ENCODE assay signal across 1 cellular context in the genomic region with DNA sequence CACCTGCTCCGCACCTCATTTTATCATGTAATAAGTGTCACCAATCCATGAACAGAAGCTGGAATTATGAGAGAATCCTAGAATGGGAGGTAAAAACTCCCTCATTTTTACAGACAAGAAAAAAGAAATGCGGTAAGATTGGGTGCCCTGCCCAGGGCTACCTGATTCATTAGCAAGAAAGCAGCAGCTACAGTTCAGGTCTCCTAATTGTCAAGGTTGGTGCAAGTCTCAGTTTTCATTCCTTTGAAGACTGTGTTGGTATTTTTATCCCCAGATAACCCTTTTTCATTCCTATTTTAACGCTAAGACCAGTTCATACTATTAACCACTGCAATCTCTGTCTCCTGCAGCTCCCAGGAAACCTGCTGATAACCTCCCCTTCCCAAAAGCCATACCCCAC.
TF ChIP-seq lines count a peak whose summit lies in the region.

No MANE protein-coding gene starts in this region.

TF ChIP-seq in H1, 55 proteins besides CTCF, POLR2A, EP300 and RAD21:
- TF ChIP-seq YY1 (IDR thresholded peaks at IDR 0.05; ENCODE audit: low read depth, low read length) (no peak), CTBP2 (IDR thresholded peaks at IDR 0.05; ENCODE audit: borderline replicate concordance, insufficient read depth, insufficient read length, low read length) (no peak), SP2 (IDR thresholded peaks at IDR 0.05; ENCODE audit: low read length) (no peak), BCL11A (IDR thresholded peaks at IDR 0.05; ENCODE audit: low read depth in 2 of 2, low read length in 2 of 2) (no peak), JUND (IDR thresholded peaks at IDR 0.05; ENCODE audit: low read length) (no peak), ASH2L (IDR thresholded peaks at IDR 0.05; ENCODE audit: low read length) (no peak), MAFK (IDR thresholded peaks at IDR 0.05; ENCODE audit: low read depth, low read length) (no peak), CHD1 (IDR thresholded peaks at IDR 0.05; ENCODE audit: low read depth, low read length) (no peak), JUN (IDR thresholded peaks at IDR 0.05; ENCODE audit: low read depth, low read length) (no peak), EZH2 (IDR thresholded peaks at IDR 0.05; ENCODE audit: low read depth, low read length, severe bottlenecking) (no peak), CHD2 (IDR thresholded peaks at IDR 0.05; ENCODE audit: low read length) (no peak), RNF2 (IDR thresholded peaks at IDR 0.05; ENCODE audit: borderline replicate concordance, low read depth, low read length, missing control alignments, poor library complexity, severe bottlenecking) (no peak), SIX5 (IDR thresholded peaks at IDR 0.05; ENCODE audit: low read depth, low read length) (no peak), HDAC6 (IDR thresholded peaks at IDR 0.05; ENCODE audit: low read depth, low read length) (no peak)
- TF ChIP-seq, protein P1, sequence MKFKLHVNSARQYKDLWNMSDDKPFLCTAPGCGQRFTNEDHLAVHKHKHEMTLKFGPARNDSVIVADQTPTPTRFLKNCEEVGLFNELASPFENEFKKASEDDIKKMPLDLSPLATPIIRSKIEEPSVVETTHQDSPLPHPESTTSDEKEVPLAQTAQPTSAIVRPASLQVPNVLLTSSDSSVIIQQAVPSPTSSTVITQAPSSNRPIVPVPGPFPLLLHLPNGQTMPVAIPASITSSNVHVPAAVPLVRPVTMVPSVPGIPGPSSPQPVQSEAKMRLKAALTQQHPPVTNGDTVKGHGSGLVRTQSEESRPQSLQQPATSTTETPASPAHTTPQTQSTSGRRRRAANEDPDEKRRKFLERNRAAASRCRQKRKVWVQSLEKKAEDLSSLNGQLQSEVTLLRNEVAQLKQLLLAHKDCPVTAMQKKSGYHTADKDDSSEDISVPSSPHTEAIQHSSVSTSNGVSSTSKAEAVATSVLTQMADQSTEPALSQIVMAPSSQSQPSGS (IDR thresholded peaks at IDR 0.05; ENCODE audit: low read length) = no peak
- TF ChIP-seq, protein P2, sequence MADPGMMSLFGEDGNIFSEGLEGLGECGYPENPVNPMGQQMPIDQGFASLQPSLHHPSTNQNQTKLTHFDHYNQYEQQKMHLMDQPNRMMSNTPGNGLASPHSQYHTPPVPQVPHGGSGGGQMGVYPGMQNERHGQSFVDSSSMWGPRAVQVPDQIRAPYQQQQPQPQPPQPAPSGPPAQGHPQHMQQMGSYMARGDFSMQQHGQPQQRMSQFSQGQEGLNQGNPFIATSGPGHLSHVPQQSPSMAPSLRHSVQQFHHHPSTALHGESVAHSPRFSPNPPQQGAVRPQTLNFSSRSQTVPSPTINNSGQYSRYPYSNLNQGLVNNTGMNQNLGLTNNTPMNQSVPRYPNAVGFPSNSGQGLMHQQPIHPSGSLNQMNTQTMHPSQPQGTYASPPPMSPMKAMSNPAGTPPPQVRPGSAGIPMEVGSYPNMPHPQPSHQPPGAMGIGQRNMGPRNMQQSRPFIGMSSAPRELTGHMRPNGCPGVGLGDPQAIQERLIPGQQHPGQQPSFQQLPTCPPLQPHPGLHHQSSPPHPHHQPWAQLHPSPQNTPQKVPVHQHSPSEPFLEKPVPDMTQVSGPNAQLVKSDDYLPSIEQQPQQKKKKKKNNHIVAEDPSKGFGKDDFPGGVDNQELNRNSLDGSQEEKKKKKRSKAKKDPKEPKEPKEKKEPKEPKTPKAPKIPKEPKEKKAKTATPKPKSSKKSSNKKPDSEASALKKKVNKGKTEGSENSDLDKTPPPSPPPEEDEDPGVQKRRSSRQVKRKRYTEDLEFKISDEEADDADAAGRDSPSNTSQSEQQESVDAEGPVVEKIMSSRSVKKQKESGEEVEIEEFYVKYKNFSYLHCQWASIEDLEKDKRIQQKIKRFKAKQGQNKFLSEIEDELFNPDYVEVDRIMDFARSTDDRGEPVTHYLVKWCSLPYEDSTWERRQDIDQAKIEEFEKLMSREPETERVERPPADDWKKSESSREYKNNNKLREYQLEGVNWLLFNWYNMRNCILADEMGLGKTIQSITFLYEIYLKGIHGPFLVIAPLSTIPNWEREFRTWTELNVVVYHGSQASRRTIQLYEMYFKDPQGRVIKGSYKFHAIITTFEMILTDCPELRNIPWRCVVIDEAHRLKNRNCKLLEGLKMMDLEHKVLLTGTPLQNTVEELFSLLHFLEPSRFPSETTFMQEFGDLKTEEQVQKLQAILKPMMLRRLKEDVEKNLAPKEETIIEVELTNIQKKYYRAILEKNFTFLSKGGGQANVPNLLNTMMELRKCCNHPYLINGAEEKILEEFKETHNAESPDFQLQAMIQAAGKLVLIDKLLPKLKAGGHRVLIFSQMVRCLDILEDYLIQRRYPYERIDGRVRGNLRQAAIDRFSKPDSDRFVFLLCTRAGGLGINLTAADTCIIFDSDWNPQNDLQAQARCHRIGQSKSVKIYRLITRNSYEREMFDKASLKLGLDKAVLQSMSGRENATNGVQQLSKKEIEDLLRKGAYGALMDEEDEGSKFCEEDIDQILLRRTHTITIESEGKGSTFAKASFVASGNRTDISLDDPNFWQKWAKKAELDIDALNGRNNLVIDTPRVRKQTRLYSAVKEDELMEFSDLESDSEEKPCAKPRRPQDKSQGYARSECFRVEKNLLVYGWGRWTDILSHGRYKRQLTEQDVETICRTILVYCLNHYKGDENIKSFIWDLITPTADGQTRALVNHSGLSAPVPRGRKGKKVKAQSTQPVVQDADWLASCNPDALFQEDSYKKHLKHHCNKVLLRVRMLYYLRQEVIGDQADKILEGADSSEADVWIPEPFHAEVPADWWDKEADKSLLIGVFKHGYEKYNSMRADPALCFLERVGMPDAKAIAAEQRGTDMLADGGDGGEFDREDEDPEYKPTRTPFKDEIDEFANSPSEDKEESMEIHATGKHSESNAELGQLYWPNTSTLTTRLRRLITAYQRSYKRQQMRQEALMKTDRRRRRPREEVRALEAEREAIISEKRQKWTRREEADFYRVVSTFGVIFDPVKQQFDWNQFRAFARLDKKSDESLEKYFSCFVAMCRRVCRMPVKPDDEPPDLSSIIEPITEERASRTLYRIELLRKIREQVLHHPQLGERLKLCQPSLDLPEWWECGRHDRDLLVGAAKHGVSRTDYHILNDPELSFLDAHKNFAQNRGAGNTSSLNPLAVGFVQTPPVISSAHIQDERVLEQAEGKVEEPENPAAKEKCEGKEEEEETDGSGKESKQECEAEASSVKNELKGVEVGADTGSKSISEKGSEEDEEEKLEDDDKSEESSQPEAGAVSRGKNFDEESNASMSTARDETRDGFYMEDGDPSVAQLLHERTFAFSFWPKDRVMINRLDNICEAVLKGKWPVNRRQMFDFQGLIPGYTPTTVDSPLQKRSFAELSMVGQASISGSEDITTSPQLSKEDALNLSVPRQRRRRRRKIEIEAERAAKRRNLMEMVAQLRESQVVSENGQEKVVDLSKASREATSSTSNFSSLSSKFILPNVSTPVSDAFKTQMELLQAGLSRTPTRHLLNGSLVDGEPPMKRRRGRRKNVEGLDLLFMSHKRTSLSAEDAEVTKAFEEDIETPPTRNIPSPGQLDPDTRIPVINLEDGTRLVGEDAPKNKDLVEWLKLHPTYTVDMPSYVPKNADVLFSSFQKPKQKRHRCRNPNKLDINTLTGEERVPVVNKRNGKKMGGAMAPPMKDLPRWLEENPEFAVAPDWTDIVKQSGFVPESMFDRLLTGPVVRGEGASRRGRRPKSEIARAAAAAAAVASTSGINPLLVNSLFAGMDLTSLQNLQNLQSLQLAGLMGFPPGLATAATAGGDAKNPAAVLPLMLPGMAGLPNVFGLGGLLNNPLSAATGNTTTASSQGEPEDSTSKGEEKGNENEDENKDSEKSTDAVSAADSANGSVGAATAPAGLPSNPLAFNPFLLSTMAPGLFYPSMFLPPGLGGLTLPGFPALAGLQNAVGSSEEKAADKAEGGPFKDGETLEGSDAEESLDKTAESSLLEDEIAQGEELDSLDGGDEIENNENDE (IDR thresholded peaks at IDR 0.05; ENCODE audit: insufficient replicate concordance, low read length) = no peak
